Comparison of ENCODE assay signal across 1 cellular context in the genomic region with DNA sequence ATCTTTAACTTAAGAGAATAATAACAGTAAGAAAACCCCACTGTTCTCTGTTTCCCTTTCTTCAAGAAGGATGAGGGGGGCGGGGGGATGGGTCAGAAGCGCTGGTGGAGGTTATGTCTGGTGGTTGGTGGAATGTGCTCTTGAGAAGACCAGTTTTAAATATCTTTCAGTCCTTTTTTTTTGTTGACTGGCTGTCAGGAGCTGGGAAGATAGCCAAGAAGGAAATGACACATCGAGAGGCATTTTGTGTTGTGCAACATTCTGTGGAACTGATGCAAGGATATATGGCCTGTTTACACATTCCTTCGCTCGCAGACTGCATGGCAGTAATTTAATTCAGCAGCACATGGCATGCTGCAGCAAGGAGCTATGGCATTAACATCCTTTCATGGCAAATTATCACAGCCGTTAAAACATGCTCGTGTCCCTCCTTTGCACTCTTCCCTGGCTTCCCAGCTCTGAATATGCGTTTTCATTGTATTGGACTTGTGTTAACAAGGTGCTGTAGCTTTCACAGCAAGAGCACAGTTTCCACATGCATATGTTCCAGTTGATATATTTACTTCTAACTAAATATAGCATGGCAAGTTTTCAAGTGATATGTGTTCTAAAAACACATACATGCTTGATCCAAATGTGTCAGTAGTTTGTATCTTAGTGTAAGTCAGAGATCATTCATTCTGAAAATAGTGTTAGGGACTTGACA.
TF ChIP-seq lines count a peak whose summit lies in the region.

No MANE protein-coding gene starts in this region.

TF ChIP-seq in K562, 482 proteins besides CTCF, POLR2A, EP300 and RAD21 (continued from another document):
- TF ChIP-seq ZNF699 (CRISPR knock-in tag; IDR thresholded peaks at IDR 0.05; ENCODE audit: insufficient replicate concordance) (no peak), GATAD2B (IDR thresholded peaks at IDR 0.05; ENCODE audit: borderline replicate concordance) (no peak), SRSF7 (optimal IDR thresholded peaks at IDR 0.05; ENCODE audit: low read depth, low read length) (no peak), NFXL1 (CRISPR knock-in tag; IDR thresholded peaks at IDR 0.05) (no peak), ADNP (tag; IDR thresholded peaks at IDR 0.05) (no peak), ZNF551 (CRISPR knock-in tag; IDR thresholded peaks at IDR 0.05) (no peak), TAF9B (IDR thresholded peaks at IDR 0.05; ENCODE audit: partially characterized antibody) (peak; percentile 82)
- TF ChIP-seq, protein P1, sequence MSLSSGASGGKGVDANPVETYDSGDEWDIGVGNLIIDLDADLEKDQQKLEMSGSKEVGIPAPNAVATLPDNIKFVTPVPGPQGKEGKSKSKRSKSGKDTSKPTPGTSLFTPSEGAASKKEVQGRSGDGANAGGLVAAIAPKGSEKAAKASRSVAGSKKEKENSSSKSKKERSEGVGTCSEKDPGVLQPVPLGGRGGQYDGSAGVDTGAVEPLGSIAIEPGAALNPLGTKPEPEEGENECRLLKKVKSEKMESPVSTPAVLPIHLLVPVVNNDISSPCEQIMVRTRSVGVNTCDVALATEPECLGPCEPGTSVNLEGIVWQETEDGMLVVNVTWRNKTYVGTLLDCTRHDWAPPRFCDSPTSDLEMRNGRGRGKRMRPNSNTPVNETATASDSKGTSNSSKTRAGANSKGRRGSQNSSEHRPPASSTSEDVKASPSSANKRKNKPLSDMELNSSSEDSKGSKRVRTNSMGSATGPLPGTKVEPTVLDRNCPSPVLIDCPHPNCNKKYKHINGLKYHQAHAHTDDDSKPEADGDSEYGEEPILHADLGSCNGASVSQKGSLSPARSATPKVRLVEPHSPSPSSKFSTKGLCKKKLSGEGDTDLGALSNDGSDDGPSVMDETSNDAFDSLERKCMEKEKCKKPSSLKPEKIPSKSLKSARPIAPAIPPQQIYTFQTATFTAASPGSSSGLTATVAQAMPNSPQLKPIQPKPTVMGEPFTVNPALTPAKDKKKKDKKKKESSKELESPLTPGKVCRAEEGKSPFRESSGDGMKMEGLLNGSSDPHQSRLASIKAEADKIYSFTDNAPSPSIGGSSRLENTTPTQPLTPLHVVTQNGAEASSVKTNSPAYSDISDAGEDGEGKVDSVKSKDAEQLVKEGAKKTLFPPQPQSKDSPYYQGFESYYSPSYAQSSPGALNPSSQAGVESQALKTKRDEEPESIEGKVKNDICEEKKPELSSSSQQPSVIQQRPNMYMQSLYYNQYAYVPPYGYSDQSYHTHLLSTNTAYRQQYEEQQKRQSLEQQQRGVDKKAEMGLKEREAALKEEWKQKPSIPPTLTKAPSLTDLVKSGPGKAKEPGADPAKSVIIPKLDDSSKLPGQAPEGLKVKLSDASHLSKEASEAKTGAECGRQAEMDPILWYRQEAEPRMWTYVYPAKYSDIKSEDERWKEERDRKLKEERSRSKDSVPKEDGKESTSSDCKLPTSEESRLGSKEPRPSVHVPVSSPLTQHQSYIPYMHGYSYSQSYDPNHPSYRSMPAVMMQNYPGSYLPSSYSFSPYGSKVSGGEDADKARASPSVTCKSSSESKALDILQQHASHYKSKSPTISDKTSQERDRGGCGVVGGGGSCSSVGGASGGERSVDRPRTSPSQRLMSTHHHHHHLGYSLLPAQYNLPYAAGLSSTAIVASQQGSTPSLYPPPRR (CRISPR knock-in tag; IDR thresholded peaks at IDR 0.05; ENCODE audit: borderline replicate concordance), result no peak
- TF ChIP-seq, protein P2, sequence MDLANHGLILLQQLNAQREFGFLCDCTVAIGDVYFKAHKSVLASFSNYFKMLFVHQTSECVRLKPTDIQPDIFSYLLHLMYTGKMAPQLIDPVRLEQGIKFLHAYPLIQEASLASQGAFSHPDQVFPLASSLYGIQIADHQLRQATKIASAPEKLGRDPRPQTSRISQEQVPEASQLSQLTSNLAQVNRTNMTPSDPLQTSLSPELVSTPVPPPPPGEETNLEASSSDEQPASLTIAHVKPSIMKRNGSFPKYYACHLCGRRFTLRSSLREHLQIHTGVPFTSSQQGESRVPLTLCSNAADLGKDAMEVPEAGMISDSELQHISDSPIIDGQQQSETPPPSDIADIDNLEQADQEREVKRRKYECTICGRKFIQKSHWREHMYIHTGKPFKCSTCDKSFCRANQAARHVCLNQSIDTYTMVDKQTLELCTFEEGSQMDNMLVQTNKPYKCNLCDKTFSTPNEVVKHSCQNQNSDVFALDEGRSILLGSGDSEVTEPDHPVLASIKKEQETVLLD (IDR thresholded peaks at IDR 0.05), result no peak; the same call in 1 of the 2 replicates
- TF ChIP-seq, protein P3, sequence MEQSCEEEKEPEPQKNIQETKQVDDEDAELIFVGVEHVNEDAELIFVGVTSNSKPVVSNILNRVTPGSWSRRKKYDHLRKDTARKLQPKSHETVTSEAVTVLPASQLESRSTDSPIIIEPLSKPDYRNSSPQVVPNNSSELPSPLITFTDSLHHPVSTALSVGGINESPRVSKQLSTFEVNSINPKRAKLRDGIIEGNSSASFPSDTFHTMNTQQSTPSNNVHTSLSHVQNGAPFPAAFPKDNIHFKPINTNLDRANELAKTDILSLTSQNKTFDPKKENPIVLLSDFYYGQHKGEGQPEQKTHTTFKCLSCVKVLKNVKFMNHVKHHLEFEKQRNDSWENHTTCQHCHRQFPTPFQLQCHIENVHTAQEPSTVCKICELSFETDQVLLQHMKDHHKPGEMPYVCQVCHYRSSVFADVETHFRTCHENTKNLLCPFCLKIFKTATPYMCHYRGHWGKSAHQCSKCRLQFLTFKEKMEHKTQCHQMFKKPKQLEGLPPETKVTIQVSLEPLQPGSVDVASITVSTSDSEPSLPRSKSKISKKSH (CRISPR knock-in tag; IDR thresholded peaks at IDR 0.05), result no peak
